1 cellular context compared by ENCODE assay signal in the genomic region with DNA sequence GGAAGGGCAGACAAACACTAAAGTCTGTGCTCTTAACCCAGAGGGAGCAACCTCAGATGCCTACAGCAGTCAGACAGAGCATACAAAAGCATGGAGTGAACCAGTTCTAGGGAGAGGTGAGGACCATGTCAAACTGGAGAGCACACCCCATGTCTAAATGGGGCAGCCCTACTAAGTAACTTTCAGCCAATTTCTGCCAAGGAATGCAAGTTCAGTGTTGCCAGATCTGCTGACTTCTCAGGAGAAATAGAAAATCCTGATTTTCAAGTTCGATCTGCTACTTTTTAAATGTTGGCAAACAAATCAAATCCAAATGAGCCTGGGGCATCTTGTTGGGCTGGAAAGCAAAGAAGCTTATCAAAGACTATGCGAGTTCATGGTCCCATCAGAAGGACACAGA.
TF ChIP-seq lines count a peak whose summit lies in the region.

No MANE protein-coding gene starts in this region.

TF ChIP-seq in HEK293, 187 proteins besides CTCF, POLR2A, EP300 and RAD21 (continued from another document):
- TF ChIP-seq, protein P1, sequence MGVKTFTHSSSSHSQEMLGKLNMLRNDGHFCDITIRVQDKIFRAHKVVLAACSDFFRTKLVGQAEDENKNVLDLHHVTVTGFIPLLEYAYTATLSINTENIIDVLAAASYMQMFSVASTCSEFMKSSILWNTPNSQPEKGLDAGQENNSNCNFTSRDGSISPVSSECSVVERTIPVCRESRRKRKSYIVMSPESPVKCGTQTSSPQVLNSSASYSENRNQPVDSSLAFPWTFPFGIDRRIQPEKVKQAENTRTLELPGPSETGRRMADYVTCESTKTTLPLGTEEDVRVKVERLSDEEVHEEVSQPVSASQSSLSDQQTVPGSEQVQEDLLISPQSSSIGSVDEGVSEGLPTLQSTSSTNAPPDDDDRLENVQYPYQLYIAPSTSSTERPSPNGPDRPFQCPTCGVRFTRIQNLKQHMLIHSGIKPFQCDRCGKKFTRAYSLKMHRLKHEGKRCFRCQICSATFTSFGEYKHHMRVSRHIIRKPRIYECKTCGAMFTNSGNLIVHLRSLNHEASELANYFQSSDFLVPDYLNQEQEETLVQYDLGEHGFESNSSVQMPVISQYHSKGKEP (tag by site-specific recombination; IDR thresholded peaks at IDR 0.05) = no peak
- TF ChIP-seq ZSCAN30 (tag by site-specific recombination; IDR thresholded peaks at IDR 0.05) = no peak
